ENCODE assay signal across 8 cellular contexts in genomic region chr4:74632634-74633033, GRCh38.
DNase-seq lines count a peak whose midpoint lies in the region; ATAC-seq lines count a peak whose summit lies in the region.

No MANE protein-coding gene starts in this region.

- peak overlapping the region; percentile 11 to 69 (median 42) for H3K4me3 Mint-ChIP-seq in T-cell

- H3K4me1 Mint-ChIP-seq in T-cell: peaks cover 15 to 40% (median 18%) of the 10 kb centered on the region in 3 donors

- ATAC-seq in T-cell (replicated peaks in 1 of 4) (peak; percentile 55 to 98 (median 82)), esophagus mucosa (peak; percentile 80), HG02759 (IDR thresholded peaks at IDR 0.05; ENCODE audit: unreplicated experiment) (no peak), HG03135 (IDR thresholded peaks at IDR 0.05; ENCODE audit: unreplicated experiment) (no peak)

- DNase-seq in HPDE6-E6E7 (ENCODE audit: extremely low spot score) (peak; percentile 69), T-cell (peak in 30 of 34 experiments; percentile 2 to 73 (median 28)), NCI-H146 treated with DMSO at 0.1 percent for 48 hours (lab: John Stamatoyannopoulos, UW; ENCODE audit: unreplicated experiment) (no peak), DMS114 treated with DMSO at 0.1 percent for 48 hours (lab: John Stamatoyannopoulos, UW; ENCODE audit: unreplicated experiment) (no peak)
- peak; percentile 9 to 18 for DNase-seq in stimulated activated CD8-positive, alpha-beta memory T cell treated with anti-CD3 and anti-CD28 coated beads, Interleukin-15, amount 100 ng/mL, for 48 hours (ENCODE audit: low read depth in 2 of 2)

- H3K36me3 Mint-ChIP-seq in T-cell: no peaks in the 10 kb centered on the region

- peaks cover 0 to 6% of the 10 kb centered on the region in 2 donors for H3K27me3 Mint-ChIP-seq in T-cell

- peak overlapping the region in 1 of 2 donors; percentile 23 for H3K27ac Mint-ChIP-seq in T-cell

- POLR2A ChIA-PET in T-cell (lab: Charles Lee): no interaction called here

- no peaks in the 10 kb centered on the region for H3K9me3 Mint-ChIP-seq in T-cell

- CTCF ChIA-PET in T-cell (lab: Charles Lee): interaction anchor here (0.6 kb wide), 2 partner anchors 8 to 260 kb away, joined by 3 to 5 read pairs; no protein-coding TSS in a partner anchor

Comparison
In these comparisons a context has a peak if more than half of its experiments do, and no peak if none do; other contexts are left out.
1. DNase-seq: peak in HPDE6-E6E7 (single experiment), T-cell (30 of 34) and stimulated activated CD8-positive, alpha-beta memory T cell treated with anti-CD3 and anti-CD28 coated beads, Interleukin-15, amount 100 ng/mL, for 48 hours (2 of 2); none in NCI-H146 treated with DMSO at 0.1 percent for 48 hours (single experiment) and DMS114 treated with DMSO at 0.1 percent for 48 hours (single experiment).
2. ATAC-seq: peak in T-cell (4 of 4) and esophagus mucosa (single experiment); none in HG02759 (single experiment) and HG03135 (single experiment).